ENCODE assay signal across 8 cellular contexts in the genomic region with DNA sequence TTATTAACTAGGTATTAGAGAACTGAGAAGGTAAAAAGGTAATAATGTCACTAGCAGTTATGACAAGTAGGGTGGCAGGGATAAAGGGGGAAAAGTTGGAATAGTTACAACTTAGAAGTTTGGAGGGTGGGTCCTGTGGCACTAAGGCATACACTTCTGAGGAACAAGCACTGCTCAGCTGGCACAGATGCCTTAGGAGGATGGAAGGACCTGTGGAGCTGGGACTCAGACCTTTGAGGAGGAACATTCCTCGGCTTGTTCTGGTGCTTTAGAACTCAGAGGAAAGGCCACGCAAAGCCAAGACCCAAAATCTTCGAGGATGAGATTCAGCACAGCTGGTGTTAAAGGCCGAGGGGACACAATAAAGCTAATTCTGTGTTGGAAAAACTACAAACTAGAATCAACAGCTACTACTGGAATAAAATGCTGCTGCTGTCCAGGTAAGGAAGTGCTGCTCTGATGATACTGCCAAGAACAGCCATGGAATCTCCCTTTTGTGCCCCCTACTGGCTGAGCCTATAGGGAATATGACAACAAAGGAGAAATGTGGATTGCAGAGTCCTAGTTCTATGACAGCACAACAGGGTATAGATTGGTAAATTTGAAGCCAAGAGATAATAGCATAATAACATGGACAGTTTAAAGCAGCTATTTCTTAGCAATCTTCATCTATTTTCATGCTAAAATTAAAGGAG.
A peak's percentile ranks its signal among the peaks of the same experiment; 100 is the strongest.
DNase-seq lines count a peak whose midpoint lies in the region; ATAC-seq and TF ChIP-seq lines count a peak whose summit lies in the region.

No MANE protein-coding gene starts in this region.

- H3K9ac ChIP-seq in MM.1S (ENCODE audit: low read length) (no peak overlapping the region), neuronal stem cell (ENCODE audit: low read depth, low read length, poor library complexity) (no peak overlapping the region)

- H3K4ac ChIP-seq in neuronal stem cell (ENCODE audit: low read length) = no peak overlapping the region

- H3K36me3 ChIP-seq in MM.1S (replicated peaks; ENCODE audit: insufficient read depth, low read length) = no peaks in the 10 kb centered on the region
- H3K36me3 ChIP-seq in brain microvascular endothelial cell (replicated peaks) = no peaks in the 10 kb centered on the region
- no peaks in the 10 kb centered on the region for H3K36me3 ChIP-seq in neuronal stem cell (replicated peaks in 1 of 2; ENCODE audit: control insufficient read depth in 2 of 2, insufficient read depth in 2 of 2, low read length in 2 of 2)

- in situ Hi-C loops in brain microvascular endothelial cell (cut with HindIII; ENCODE audit: low pct_ligation_motif_present, low sequenced_read_pairs) = no loop called here

- H2BK120ac ChIP-seq in neuronal stem cell (ENCODE audit: low read depth, low read length) = no peak overlapping the region

- H3K9me3 ChIP-seq in MM.1S (replicated peaks; ENCODE audit: insufficient read depth, low read length) (no peaks in the 10 kb centered on the region), neuronal stem cell (replicated peaks in 1 of 2; ENCODE audit: control insufficient read depth in 2 of 2, insufficient read depth in 1 of 2, low read depth in 1 of 2, low read length in 2 of 2) (no peaks in the 10 kb centered on the region)

- H4K91ac ChIP-seq in neuronal stem cell (ENCODE audit: low read depth, low read length, poor library complexity) = no peak overlapping the region

- H3K27ac ChIP-seq in MM.1S (ENCODE audit: low read length) (no peak overlapping the region), brain microvascular endothelial cell (no peak overlapping the region), neuronal stem cell (replicated peaks; ENCODE audit: low read length) (no peak overlapping the region)

- H3K4me1 ChIP-seq in MM.1S (ENCODE audit: low read length) (no peaks in the 10 kb centered on the region), neuronal stem cell (ENCODE audit: control insufficient read depth in 2 of 2, insufficient read depth in 1 of 2, low read depth in 1 of 2, low read length in 2 of 2) (no peaks in the 10 kb centered on the region)

- no peaks in the 10 kb centered on the region for H3K79me1 ChIP-seq in neuronal stem cell (ENCODE audit: low read depth, low read length)

- no peak overlapping the region for H3K18ac ChIP-seq in neuronal stem cell (ENCODE audit: low read length)

- H3K23ac ChIP-seq in neuronal stem cell (ENCODE audit: low read depth, low read length, poor library complexity) = no peak overlapping the region

- H3K4me2 ChIP-seq in MM.1S (ENCODE audit: low read depth, low read length) = no peak overlapping the region
- H3K4me2 ChIP-seq in neuronal stem cell (ENCODE audit: insufficient read depth, low read length, poor library complexity, severe bottlenecking) = no peak overlapping the region

- no peak overlapping the region for H3K4me3 ChIP-seq in MM.1S (ENCODE audit: low read length)
- no peak overlapping the region for H3K4me3 ChIP-seq in brain microvascular endothelial cell (ENCODE audit: low read depth, low read length)
- H3K4me3 ChIP-seq in neuronal stem cell (ENCODE audit: low read length in 2 of 2) = no peak overlapping the region

- no peaks in the 10 kb centered on the region for H4K20me1 ChIP-seq in MM.1S (ENCODE audit: insufficient read depth, low read length)

- WGBS in neuronal stem cell (ENCODE audit: extremely low coverage in 2 of 2, insufficient read length in 2 of 2, insufficient replicate concordance in 1 of 2), 2 donors = no CpG with 5 or more reads among the region's 4 CpGs

- no peaks in the 10 kb centered on the region for H3K27me3 ChIP-seq in MM.1S (replicated peaks; ENCODE audit: insufficient read depth, low read length)
- no peaks in the 10 kb centered on the region for H3K27me3 ChIP-seq in brain microvascular endothelial cell (replicated peaks)
- no peaks in the 10 kb centered on the region for H3K27me3 ChIP-seq in neuronal stem cell (ENCODE audit: control insufficient read depth in 3 of 3, insufficient read depth in 3 of 3, low read depth in 1 of 3, low read length in 3 of 3)

- ATAC-seq in GM21360 (IDR thresholded peaks at IDR 0.05; ENCODE audit: unreplicated experiment) (peak; percentile 77), GM19395 (IDR thresholded peaks at IDR 0.05; ENCODE audit: unreplicated experiment) (no peak)

- TF ChIP-seq CTCF in MM.1S (IDR thresholded peaks at IDR 0.05; ENCODE audit: low read length) (peak; percentile 78), brain microvascular endothelial cell (IDR thresholded peaks at IDR 0.05; ENCODE audit: low read depth, low read length, missing control alignments) (peak; percentile 68)

- H3K9me2 ChIP-seq in MM.1S (replicated peaks; ENCODE audit: insufficient read depth, low read length) = no peaks in the 10 kb centered on the region

- H3F3A ChIP-seq in MM.1S (ENCODE audit: insufficient read depth, low read length) = no peaks in the 10 kb centered on the region

- H2BK5ac ChIP-seq in neuronal stem cell (ENCODE audit: low read length) = no peak overlapping the region

- H3K14ac ChIP-seq in neuronal stem cell (ENCODE audit: low read length) = no peak overlapping the region

- H2AK5ac ChIP-seq in neuronal stem cell (ENCODE audit: low read depth, low read length) = no peak overlapping the region

- H3K79me2 ChIP-seq in MM.1S (ENCODE audit: low read length) = no peaks in the 10 kb centered on the region

- no peak overlapping the region for H4K8ac ChIP-seq in neuronal stem cell (ENCODE audit: low read depth, low read length)

- DNase-seq in Daoy (ENCODE audit: low read depth) = peak; percentile 51
- peak; percentile 41 for DNase-seq in MM.1S
- peak; percentile 48 for DNase-seq in brain microvascular endothelial cell
- DNase-seq in neuronal stem cell (ENCODE audit: low spot score) = peak; percentile 37
- DNase-seq in Ammon's horn (ENCODE audit: low spot score) = no peak
- DNase-seq in mucosa of gallbladder (ENCODE audit: low spot score) = no peak

- H2BK15ac ChIP-seq in neuronal stem cell (ENCODE audit: low read length) = no peak overlapping the region

- H2AFZ ChIP-seq in MM.1S (ENCODE audit: low read length) (no peak overlapping the region), neuronal stem cell (ENCODE audit: low read length) (no peak overlapping the region)

- no peak overlapping the region for H2BK12ac ChIP-seq in neuronal stem cell (ENCODE audit: low read length)

Comparison
In these comparisons a context has a peak if more than half of its experiments do, and no peak if none do; other contexts are left out.
1. DNase-seq: peak in Daoy (single experiment), MM.1S (single experiment), brain microvascular endothelial cell (single experiment) and neuronal stem cell (single experiment); none in Ammon's horn (single experiment) and mucosa of gallbladder (single experiment).